9 cellular contexts compared by ENCODE assay signal in genomic region chr10:28381903-28382347, GRCh38.
DNase-seq lines count a peak whose midpoint lies in the region; ATAC-seq and TF ChIP-seq lines count a peak whose summit lies in the region.
"Had no signal": no experiment of that assay in that cellular context is flagged by ENCODE, and none has a peak within 500 bp of the region (broad histone marks: within the 10 kb centered on the region; RNA-seq: fewer than 3 reads in every experiment).

No MANE protein-coding gene starts in this region.

- H3K36me3 Mint-ChIP-seq in activated naive CD8-positive, alpha-beta T cell = no peaks in the 10 kb centered on the region

- H3K36me3 ChIP-seq in HCT116 (ENCODE audit: control insufficient read depth in 1 of 2, insufficient read depth in 2 of 2, low read length in 2 of 2) (no peaks in the 10 kb centered on the region), prostate gland (no peaks in the 10 kb centered on the region), aorta (ENCODE audit: control insufficient read depth in 1 of 2, insufficient read depth in 2 of 2, low read length in 1 of 2) (no peaks in the 10 kb centered on the region)

- no peak overlapping the region for H3K9ac ChIP-seq in HCT116 (ENCODE audit: low read length)

- H3K27ac Mint-ChIP-seq in activated naive CD8-positive, alpha-beta T cell = no peak overlapping the region

- 40% methylated on average over 12 of the region's 12 CpGs for WGBS in prostate gland
- WGBS in aorta, 2 donors = 32 to 34% methylated on average over 12 of the region's 12 CpGs

- no peaks in the 10 kb centered on the region for H3K9me2 ChIP-seq in HCT116 (ENCODE audit: insufficient read depth)

- H3K4me2 ChIP-seq in HCT116 (ENCODE audit: low read length) = peak overlapping the region; percentile 3; the same call in 1 of the 2 replicates

- peak; percentile 100 for TF ChIP-seq RAD21 in HCT116 (IDR thresholded peaks at IDR 0.05; ENCODE audit: low read depth)

- peak; percentile 95 for ATAC-seq in HCT116
- peak; percentile 96 for ATAC-seq in Right ventricle myocardium superior (ENCODE audit: poor library complexity)
- peak; percentile 94 for ATAC-seq in aorta (ENCODE audit: low FRiP score)

- H2AFZ ChIP-seq in HCT116 (ENCODE audit: low read depth, low read length, poor library complexity, severe bottlenecking) = no peak overlapping the region

- H3K4me3 ChIP-seq in HCT116 (replicated peaks in 1 of 2; ENCODE audit: low read depth in 1 of 2, low read length in 2 of 2) = no peak overlapping the region
- H3K4me3 ChIP-seq in prostate gland = no peak overlapping the region
- H3K4me3 ChIP-seq in aorta (ENCODE audit: low read length in 2 of 2) = no peak overlapping the region
- H3K4me3 ChIP-seq: skin epidermis had no signal

- no peaks in the 10 kb centered on the region for H3K79me2 ChIP-seq in HCT116 (ENCODE audit: insufficient read depth, low read length)

- H3K4me1 ChIP-seq in HCT116 (ENCODE audit: control insufficient read depth in 1 of 2, insufficient read depth in 2 of 2, low read length in 2 of 2) = peaks cover 19 to 23% of the 10 kb centered on the region in 2 experiments
- no peaks in the 10 kb centered on the region for H3K4me1 ChIP-seq in prostate gland (replicated peaks)
- no peaks in the 10 kb centered on the region for H3K4me1 ChIP-seq in aorta (ENCODE audit: control insufficient read depth in 1 of 2, insufficient read depth in 2 of 2, low read length in 2 of 2)

- no peaks in the 10 kb centered on the region for H4K20me1 ChIP-seq in HCT116 (ENCODE audit: insufficient read depth)

- H3K4me1 Mint-ChIP-seq in activated naive CD8-positive, alpha-beta T cell (ENCODE audit: low read depth) = peaks cover 27% of the 10 kb centered on the region

- H3K4me3 Mint-ChIP-seq in activated naive CD8-positive, alpha-beta T cell = peak overlapping the region; percentile 21

- no peak overlapping the region; the same call in 1 of the 2 replicates for H3K27ac ChIP-seq in HCT116 (ENCODE audit: low read depth, low read length)
- no peak overlapping the region for H3K27ac ChIP-seq in prostate gland
- no peak overlapping the region for H3K27ac ChIP-seq in aorta (ENCODE audit: low read depth in 1 of 2, low read length in 2 of 2)

- TF ChIP-seq CTCF in HCT116 (IDR thresholded peaks at IDR 0.05 in 2 of 3, conservative IDR thresholded peaks at IDR 0.05 in 1 of 3; ENCODE audit: borderline replicate concordance in 1 of 3, insufficient read depth in 1 of 3, low read depth in 2 of 3, low read length in 2 of 3) = peak; percentile 89 to 99 (median 98)
- TF ChIP-seq CTCF in prostate gland (IDR thresholded peaks at IDR 0.05) = peak; percentile 95 to 99 (median 97)

- intact Hi-C loops in HCT116 (cut with micrococcal nuclease) = loop anchor here (1.0 to 10.0 kb wide), 10 partner anchors 79 to 1013 kb away; partner anchors contain the start of gene MPP7
- intact Hi-C loops in Right ventricle myocardium superior (cut with DNase I) = loop anchor here (2.0 kb wide), 1 partner anchor 131 kb away; no protein-coding TSS in a partner anchor
- intact Hi-C loops in prostate gland (cut with DNase I) = loop anchor here (1.0 to 10.0 kb wide), 3 partner anchors 79 to 827 kb away; partner anchors contain the start of gene MPP7
- intact Hi-C loops in aorta (cut with DNase I) = loop anchor here (2.0 to 10.0 kb wide), 6 partner anchors 79 to 827 kb away; partner anchors contain the start of genes MPP7 (in 2 of the 2) and MKX (in 1 of the 2)

- DNase-seq in GF-D8 (lab: John Stamatoyannopoulos, UW) (peak; percentile 27), HCT116 (ENCODE audit: low read depth, low spot score) (peak; percentile 92), NCI-H1105 (lab: John Stamatoyannopoulos, UW) (peak; percentile 58), SKM-1 treated with dmso at 0.1 percent for 144 hours (lab: John Stamatoyannopoulos, UW; ENCODE audit: unreplicated experiment) (peak; percentile 57), Right ventricle myocardium superior (peak; percentile 77), prostate gland (ENCODE audit: low spot score) (peak; percentile 85), aorta (peak; percentile 86 to 88)

- no TSS peak for BruUV-seq in HCT116 (replicated peaks; lab: Mats Ljungman, UMichigan)

- POLR2A ChIA-PET in HCT116 (lab: Charles Lee) = no interaction called here

- no peaks in the 10 kb centered on the region for H3K27me3 ChIP-seq in HCT116 (ENCODE audit: insufficient read depth, low read length)
- H3K27me3 ChIP-seq in prostate gland (replicated peaks; ENCODE audit: insufficient read depth) = no peaks in the 10 kb centered on the region
- H3K27me3 ChIP-seq in aorta (ENCODE audit: control insufficient read depth in 1 of 2, insufficient read depth in 2 of 2, low read length in 1 of 2) = no peaks in the 10 kb centered on the region

- CTCF ChIA-PET in HCT116 (lab: Charles Lee) = interaction anchor here (0.9 to 5.0 kb wide), 12 partner anchors 11 to 1012 kb away, joined by 3 to 60 read pairs (median 5); partner anchors contain the start of gene MPP7

- RAD21 ChIA-PET in HCT116 (lab: Charles Lee; ENCODE audit: low non-redundant PET in 1 of 2, low total read pairs in 2 of 2, uncharacterized antibody in 2 of 2, unreplicated experiment in 2 of 2) = no interaction called here

- no peaks in the 10 kb centered on the region for H3K9me3 Mint-ChIP-seq in activated naive CD8-positive, alpha-beta T cell (ENCODE audit: low read depth)

- H3K9me3 ChIP-seq in HCT116 (ENCODE audit: control insufficient read depth in 1 of 2, insufficient read depth in 1 of 2, low read depth in 1 of 2, low read length in 2 of 2) = no peaks in the 10 kb centered on the region
- H3K9me3 ChIP-seq in prostate gland = no peaks in the 10 kb centered on the region
- no peaks in the 10 kb centered on the region for H3K9me3 ChIP-seq in aorta (ENCODE audit: control insufficient read depth, low read length)

- peaks cover 2% of the 10 kb centered on the region for H3K27me3 Mint-ChIP-seq in activated naive CD8-positive, alpha-beta T cell

- TF ChIP-seq POLR2A in HCT116 (IDR thresholded peaks at IDR 0.05; ENCODE audit: borderline replicate concordance, extremely low read depth, insufficient read depth, insufficient read length) (no peak), prostate gland (IDR thresholded peaks at IDR 0.05) (no peak)

TF ChIP-seq in HCT116, 20 proteins besides CTCF, POLR2A, EP300 and RAD21:
- TF ChIP-seq EGR1 (IDR thresholded peaks at IDR 0.05; ENCODE audit: low read depth) = no peak
- TF ChIP-seq REST (IDR thresholded peaks at IDR 0.05; ENCODE audit: low read depth) = no peak
- TF ChIP-seq CBX3 (IDR thresholded peaks at IDR 0.05; ENCODE audit: low read depth) = peak; percentile 84
- TF ChIP-seq EZH2phosphoT487 (IDR thresholded peaks at IDR 0.05; ENCODE audit: borderline replicate concordance) = no peak
- peak; percentile 8 for TF ChIP-seq YY1 (IDR thresholded peaks at IDR 0.05; ENCODE audit: extremely low read depth, insufficient replicate concordance, low read depth, low read length)
- 0 out of 2 replicates have a peak, but pooled peaks have one; percentile 4 for TF ChIP-seq FOSL1 (IDR thresholded peaks at IDR 0.05; ENCODE audit: low read depth)
- TF ChIP-seq ELF1 (IDR thresholded peaks at IDR 0.05; ENCODE audit: borderline replicate concordance, low read depth) = no peak
- TF ChIP-seq JUND (IDR thresholded peaks at IDR 0.05) = no peak
- no peak for TF ChIP-seq POLR2AphosphoS5 (IDR thresholded peaks at IDR 0.05; ENCODE audit: low read depth, low read length)
- TF ChIP-seq TCF7L2 (IDR thresholded peaks at IDR 0.05; ENCODE audit: borderline replicate concordance, extremely low read depth, insufficient read depth, insufficient read length) = no peak

Comparison
In these comparisons a context has a peak if more than half of its experiments do, and no peak if none do; other contexts are left out.
1. DNase-seq: peak in every context shown above with its lines; median percentile 92 in HCT116; 87 in aorta; 85 in prostate gland; 77 in Right ventricle myocardium superior; 58 in NCI-H1105; 57 in SKM-1 treated with dmso at 0.1 percent for 144 hours; 27 in GF-D8.